Comparison of ENCODE assay signal across 9 cellular contexts in the genomic region with DNA sequence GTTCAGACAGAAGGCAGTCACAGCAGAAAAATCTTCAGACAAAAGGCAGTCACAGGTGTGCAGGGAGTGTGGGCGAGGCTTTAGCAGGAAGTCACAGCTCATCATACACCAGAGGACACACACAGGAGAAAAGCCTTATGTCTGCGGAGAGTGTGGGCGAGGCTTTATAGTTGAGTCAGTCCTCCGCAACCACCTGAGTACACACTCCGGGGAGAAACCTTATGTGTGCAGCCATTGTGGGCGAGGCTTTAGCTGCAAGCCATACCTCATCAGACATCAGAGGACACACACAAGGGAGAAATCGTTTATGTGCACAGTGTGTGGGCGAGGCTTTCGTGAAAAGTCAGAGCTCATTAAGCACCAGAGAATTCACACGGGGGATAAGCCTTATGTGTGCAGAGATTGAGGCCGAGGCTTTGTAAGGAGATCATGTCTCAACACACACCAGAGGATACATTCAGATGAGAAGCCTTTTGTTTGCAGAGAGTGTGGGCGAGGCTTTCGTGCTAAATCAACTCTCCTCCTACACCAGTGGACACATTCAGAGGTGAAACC. TPM values are rescaled to one million over a fixed set of nuclear protein-coding genes. Genes with fewer than 3 reads are reported as not detected.
DNase-seq lines count a peak whose midpoint lies in the region; ATAC-seq and TF ChIP-seq lines count a peak whose summit lies in the region.
"Had no signal": no experiment of that assay in that cellular context is flagged by ENCODE, and none has a peak within 500 bp of the region (broad histone marks: within the 10 kb centered on the region; RNA-seq: fewer than 3 reads in every experiment).

No MANE protein-coding gene starts in this region.

- no peaks in the 10 kb centered on the region for H3K27me3 ChIP-seq in A673 (replicated peaks; ENCODE audit: insufficient read depth, low read depth, low read length, poor library complexity)
- H3K27me3 ChIP-seq in brain microvascular endothelial cell (replicated peaks) = no peaks in the 10 kb centered on the region

- peaks cover 9 to 11% of the 10 kb centered on the region in 2 donors for H3K4me1 Mint-ChIP-seq in natural killer cell

- peak; percentile 34 to 70 (median 60) for ATAC-seq in natural killer cell
- ATAC-seq in stimulated activated naive CD8-positive, alpha-beta T cell treated with anti-CD3 and anti-CD28 coated beads, Interleukin-15, Interleukin-2, amounts not matched to agents 100 U/mL and 50 U/mL, for 24 hours = peak; percentile 95
- ATAC-seq in HG03139 (IDR thresholded peaks at IDR 0.05; ENCODE audit: unreplicated experiment) = no peak

- in situ Hi-C loops in brain microvascular endothelial cell (cut with HindIII; ENCODE audit: low pct_ligation_motif_present, low sequenced_read_pairs) = loop anchor here (25.0 kb wide), 1 partner anchor 169 kb away; the partner anchor contains the start of genes ATRIP, CCDC51, PLXNB1 and TMA7

- no peaks in the 10 kb centered on the region for H3K27me3 Mint-ChIP-seq in natural killer cell (ENCODE audit: low read depth in 2 of 2)

- H3K9me3 ChIP-seq in A673 (ENCODE audit: low read depth, low read length, poor library complexity, severe bottlenecking) = no peaks in the 10 kb centered on the region

- H3K4me3 ChIP-seq in A673 (ENCODE audit: low read depth, low read length, poor library complexity, severe bottlenecking) (no peak overlapping the region), brain microvascular endothelial cell (ENCODE audit: low read depth, low read length) (no peak overlapping the region)

- intact Hi-C loops in A673 (cut with micrococcal nuclease; ENCODE audit: unreplicated experiment) = no loop called here
- intact Hi-C loops in natural killer cell (cut with micrococcal nuclease) = no loop called here

- POLR2A ChIA-PET in A673 (lab: Charles Lee; ENCODE audit: low non-redundant PET) = no interaction called here

- H3K27ac Mint-ChIP-seq in natural killer cell = peak overlapping the region in 1 of 2 donors; percentile 40

- H3K4me1 ChIP-seq in A673 (ENCODE audit: insufficient read depth, low read length, poor library complexity, severe bottlenecking) = peaks cover 7% of the 10 kb centered on the region

- H3K9me3 Mint-ChIP-seq in natural killer cell = no peaks in the 10 kb centered on the region

- no peak for TF ChIP-seq CTCF in A673 (conservative IDR thresholded peaks at IDR 0.05; ENCODE audit: low read depth, low read length)
- TF ChIP-seq CTCF in natural killer cell (IDR thresholded peaks at IDR 0.05) = no peak
- TF ChIP-seq CTCF in brain microvascular endothelial cell (IDR thresholded peaks at IDR 0.05; ENCODE audit: low read depth, low read length, missing control alignments) = no peak

- DNase-seq in A673 (ENCODE audit: low spot score) (peak; percentile 33), NCI-H748 (lab: John Stamatoyannopoulos, UW; ENCODE audit: unreplicated experiment) (peak; percentile 84), natural killer cell (no peak), NCI-H128 (lab: John Stamatoyannopoulos, UW; ENCODE audit: unreplicated experiment) (no peak), brain microvascular endothelial cell (no peak)
- DNase-seq in activated effector memory CD4-positive, alpha-beta T cell treated with anti-CD3 and anti-CD28 coated beads, Interleukin-2, amount 50 U/mL, for 16 hours = peak; percentile 93
- peak; percentile 80 for DNase-seq in stimulated activated naive CD8-positive, alpha-beta T cell treated with anti-CD3 and anti-CD28 coated beads, Interleukin-15, Interleukin-2, amounts not matched to agents 100 U/mL and 50 U/mL, for 24 hours

- no peak overlapping the region for H3K4me3 Mint-ChIP-seq in natural killer cell

- H3K36me3 ChIP-seq in A673 (ENCODE audit: insufficient read depth, low read length, poor library complexity, severe bottlenecking) (peaks cover 6% of the 10 kb centered on the region), brain microvascular endothelial cell (replicated peaks) (peaks cover 10% of the 10 kb centered on the region)

- BruUV-seq in A673 (replicated peaks; lab: Mats Ljungman, UMichigan) = TSS peak; percentile 33

- CTCF ChIA-PET in A673 (lab: Charles Lee) = no interaction called here

- H3K27ac ChIP-seq in A673 (ENCODE audit: low read depth, low read length, poor library complexity, severe bottlenecking) (no peak overlapping the region), brain microvascular endothelial cell (no peak overlapping the region)
- H3K27ac ChIP-seq: C4-2B had no signal

- peaks cover 11% of the 10 kb centered on the region for H3K36me3 Mint-ChIP-seq in natural killer cell

RNA-seq across cellular contexts. Expression of gene ZNF589, which starts 27.6 kb away (rescaled TPM):
- 25.6 and 26.7 TPM in 2 replicates for total RNA-seq in A673 (2021)
- 10 to 100 TPM; 16.3 to 26.6 (median 21.4) TPM for total RNA-seq in natural killer cell

RNA-seq across cellular contexts. Expression of gene NME6, which starts 32.7 kb away (rescaled TPM):
- total RNA-seq in A673 (2021) (12.0 and 13.5 TPM in 2 replicates), natural killer cell (10 to 100 TPM; 10.6 to 21.8 (median 20.5) TPM)

RNA-seq across cellular contexts. Expression of gene CAMP, which starts 45.2 kb away (rescaled TPM):
- not detected in 2 replicates for total RNA-seq in A673 (2021)
- not detected for total RNA-seq in natural killer cell

Comparison
In these comparisons a context has a peak if more than half of its experiments do, and no peak if none do; other contexts are left out.
1. DNase-seq: peak in A673 (single experiment), NCI-H748 (single experiment), activated effector memory CD4-positive, alpha-beta T cell treated with anti-CD3 and anti-CD28 coated beads, Interleukin-2, amount 50 U/mL, for 16 hours (single experiment) and stimulated activated naive CD8-positive, alpha-beta T cell treated with anti-CD3 and anti-CD28 coated beads, Interleukin-15, Interleukin-2, amounts not matched to agents 100 U/mL and 50 U/mL, for 24 hours (single experiment); none in natural killer cell (single experiment), NCI-H128 (single experiment) and brain microvascular endothelial cell (single experiment).